Comparison of ENCODE assay signal across 12 cellular contexts in the genomic region with DNA sequence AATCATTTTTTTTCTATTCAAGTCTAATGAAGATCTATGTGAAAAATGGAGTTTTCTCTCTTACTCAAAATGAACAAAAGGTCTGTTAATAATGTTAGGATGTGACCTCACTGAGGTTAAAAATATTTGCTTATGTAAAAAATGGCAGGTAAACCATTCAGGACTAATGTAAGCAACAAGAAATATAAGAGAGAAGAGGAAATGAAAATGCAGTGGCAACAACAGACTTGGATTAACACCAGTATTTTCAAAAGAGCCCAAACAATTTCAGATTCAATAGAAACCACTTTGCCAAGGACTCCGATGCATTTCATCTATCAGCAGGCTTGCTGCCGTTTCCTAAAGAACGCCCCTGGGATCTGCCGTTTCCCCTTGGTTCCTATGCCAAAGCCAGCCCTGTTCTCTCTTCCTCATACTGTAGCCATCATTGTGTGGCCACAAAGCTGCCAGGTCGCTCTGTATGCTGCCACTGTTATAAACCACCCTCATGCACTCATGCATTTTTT.
DNase-seq lines count a peak whose midpoint lies in the region; ATAC-seq and TF ChIP-seq lines count a peak whose summit lies in the region.
"Had no signal": no experiment of that assay in that cellular context is flagged by ENCODE, and none has a peak within 500 bp of the region (broad histone marks: within the 10 kb centered on the region; RNA-seq: fewer than 3 reads in every experiment).

No MANE protein-coding gene starts in this region.

- H3F3A ChIP-seq in SU-DHL-6 (ENCODE audit: insufficient read depth) (peaks cover 4% of the 10 kb centered on the region; the same call in 1 of the 2 replicates), GM23248 (ENCODE audit: insufficient read depth) (no peaks in the 10 kb centered on the region)

- POLR2A ChIA-PET in GM10248 (lab: Yijun Ruan, JAX) = no interaction called here

- H3K79me2 ChIP-seq in SU-DHL-6 (ENCODE audit: insufficient read depth, low read length) (no peaks in the 10 kb centered on the region), GM23248 (ENCODE audit: insufficient read depth) (no peaks in the 10 kb centered on the region)

- DNase-seq in GM10248 (ENCODE audit: extremely low spot score) (peak; percentile 33), GM23248 (no peak), SHP77 treated with DMSO at 0.1 percent for 48 hours (lab: John Stamatoyannopoulos, UW) (no peak), SKM-1 treated with dmso at 0.1 percent for 144 hours (lab: John Stamatoyannopoulos, UW; ENCODE audit: unreplicated experiment) (no peak)
- no peak for DNase-seq in activated CD4-positive, alpha-beta T cell treated with anti-CD3 and anti-CD28 coated beads for 48 hours
- DNase-seq: activated CD8-positive, alpha-beta T cell treated with anti-CD3 and anti-CD28 coated beads, Interleukin-2, amount 10 ng/mL, durations not matched to agents 7 days and 5 days; mammary epithelial cell; MG63 had no signal

- peaks cover 8% of the 10 kb centered on the region; the same call in 1 of the 2 replicates for H3K36me3 ChIP-seq in SU-DHL-6 (ENCODE audit: low read length)
- H3K36me3 ChIP-seq in GM23248 (ENCODE audit: low read depth) = no peaks in the 10 kb centered on the region
- H3K36me3 ChIP-seq: MG63 had no signal

- 76 to 86% methylated on average over 5 of the region's 5 CpGs for WGBS in GM23248 (ENCODE audit: low coverage in 1 of 2, low lambda C conversion rate in 2 of 2, missing lambda C conversion rate in 2 of 2), 2 experiments

- in situ Hi-C loops in GM23248 (cut with MboI) = no loop called here

- peak; percentile 84 for ATAC-seq in GM19463 (IDR thresholded peaks at IDR 0.05; ENCODE audit: unreplicated experiment)
- ATAC-seq in HG03064 (IDR thresholded peaks at IDR 0.05; ENCODE audit: low read depth, unreplicated experiment) = peak; percentile 77
- ATAC-seq: activated CD8-positive, alpha-beta T cell treated with anti-CD3 and anti-CD28 coated beads, Interleukin-2, amount 10 ng/mL, durations not matched to agents 7 days and 5 days had no signal

- H3K9me3 ChIP-seq in SU-DHL-6 (ENCODE audit: insufficient read depth, low read length) (peaks cover 25% of the 10 kb centered on the region; the same call in 1 of the 2 replicates), GM23248 (ENCODE audit: low read depth) (no peaks in the 10 kb centered on the region)

- TF ChIP-seq CTCF in GM10248 (IDR thresholded peaks at IDR 0.05; ENCODE audit: control extremely low read depth, extremely low read depth, low read depth, missing control alignments) = no peak
- no peak for TF ChIP-seq CTCF in SU-DHL-6 (IDR thresholded peaks at IDR 0.05; ENCODE audit: insufficient read depth, low read length, poor library complexity, severe bottlenecking)

- H3K27me3 ChIP-seq in SU-DHL-6 (ENCODE audit: low read length) = no peaks in the 10 kb centered on the region
- no peaks in the 10 kb centered on the region for H3K27me3 ChIP-seq in GM23248 (replicated peaks; ENCODE audit: insufficient read depth)
- H3K27me3 ChIP-seq: MG63 had no signal

- H3K9ac ChIP-seq in SU-DHL-6 (ENCODE audit: low read length) (peak overlapping the region; percentile 31), GM23248 (no peak overlapping the region)

- H2AFZ ChIP-seq in SU-DHL-6 (ENCODE audit: low read depth, low read length, severe bottlenecking) (peak overlapping the region; percentile 60), GM23248 (no peak overlapping the region)

- H3K9me2 ChIP-seq in SU-DHL-6 (replicated peaks; ENCODE audit: insufficient read depth, low read length) = no peaks in the 10 kb centered on the region
- H3K9me2 ChIP-seq in GM23248 (ENCODE audit: insufficient read depth) = no peaks in the 10 kb centered on the region

- CTCF ChIA-PET in GM10248 (lab: Yijun Ruan, JAX) = no interaction called here

- H3K4me2 ChIP-seq in SU-DHL-6 (ENCODE audit: low read depth, low read length, poor library complexity, severe bottlenecking) (peak overlapping the region; percentile 45), GM23248 (ENCODE audit: unreplicated experiment) (no peak overlapping the region)

- no peaks in the 10 kb centered on the region for H4K20me1 ChIP-seq in SU-DHL-6 (ENCODE audit: low read depth, low read length)
- no peaks in the 10 kb centered on the region for H4K20me1 ChIP-seq in GM23248 (ENCODE audit: insufficient read depth)

- peak overlapping the region; percentile 1 for H3K4me3 ChIP-seq in SU-DHL-6 (ENCODE audit: insufficient read depth, low read length, poor library complexity, severe bottlenecking)
- no peak overlapping the region for H3K4me3 ChIP-seq in GM23248
- H3K4me3 ChIP-seq: MG63, skin epidermis had no signal

- H3K27ac ChIP-seq in SU-DHL-6 (ENCODE audit: low read depth, low read length) (peak overlapping the region; percentile 80), GM23248 (no peak overlapping the region)

- no peaks in the 10 kb centered on the region for H3K4me1 ChIP-seq in GM23248 (ENCODE audit: insufficient read depth)
